ENCODE assay signal across 1 cellular context in the genomic region with DNA sequence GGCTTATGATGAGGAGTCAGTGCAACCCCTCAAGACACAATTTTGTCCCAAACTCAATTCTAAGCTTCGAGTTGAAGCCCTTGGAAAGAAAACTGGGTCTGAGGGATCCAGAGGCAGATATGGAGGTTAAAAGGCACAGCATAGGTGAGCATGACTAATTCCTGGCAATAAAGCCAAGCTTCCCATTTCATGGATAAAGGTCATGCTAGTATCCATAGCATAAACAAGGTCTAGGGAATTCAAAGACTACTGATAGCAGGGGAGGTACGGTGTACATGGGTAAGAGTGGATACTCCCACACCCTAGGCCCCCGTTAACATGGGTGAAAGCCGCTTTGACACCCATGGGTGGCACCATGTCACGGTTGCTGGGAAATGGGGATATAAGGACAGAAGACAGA.
TF ChIP-seq lines count a peak whose summit lies in the region.

No MANE protein-coding gene starts in this region.

TF ChIP-seq in HepG2, 621 proteins besides CTCF, POLR2A, EP300 and RAD21:
- TF ChIP-seq RFX1 (IDR thresholded peaks at IDR 0.05) (no peak), MATR3 (CRISPR knock-in tag; IDR thresholded peaks at IDR 0.05) (no peak), HNRNPL (IDR thresholded peaks at IDR 0.05; ENCODE audit: low read depth, low read length) (no peak), ZNF326 (CRISPR knock-in tag; IDR thresholded peaks at IDR 0.05; ENCODE audit: borderline replicate concordance) (no peak), ZNF616 (CRISPR knock-in tag; IDR thresholded peaks at IDR 0.05; ENCODE audit: low read depth) (peak; percentile 99)
